ENCODE assay signal across 14 cellular contexts in the genomic region with DNA sequence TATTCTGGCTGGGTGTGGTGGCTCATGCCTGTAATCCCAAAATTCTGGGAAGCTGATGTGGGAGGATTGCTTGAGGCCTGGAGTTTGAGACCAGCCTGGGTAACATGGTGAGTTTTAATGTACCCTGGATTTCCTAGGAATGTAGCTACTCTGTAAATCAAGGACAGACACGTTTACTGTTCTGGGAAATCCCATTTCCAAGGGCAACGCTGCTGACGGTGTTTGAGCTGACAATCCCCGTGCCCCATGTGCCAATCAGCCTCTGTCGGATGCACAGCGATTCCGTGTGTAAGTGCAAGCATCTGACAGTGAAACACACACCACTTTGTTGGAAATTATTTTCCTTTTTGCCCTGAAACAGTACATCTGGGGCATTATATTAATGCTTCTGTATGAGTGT. TPM values are rescaled to one million over a fixed set of nuclear protein-coding genes. Genes with fewer than 3 reads are reported as not detected.
DNase-seq lines count a peak whose midpoint lies in the region; ATAC-seq and TF ChIP-seq lines count a peak whose summit lies in the region.
"Had no signal": no experiment of that assay in that cellular context is flagged by ENCODE, and none has a peak within 500 bp of the region (broad histone marks: within the 10 kb centered on the region; RNA-seq: fewer than 3 reads in every experiment).

No MANE protein-coding gene starts in this region.

- H3K27ac Mint-ChIP-seq in osteocyte (ENCODE audit: unreplicated experiment) = no peak overlapping the region
- H3K27ac Mint-ChIP-seq: activated naive CD8-positive, alpha-beta T cell; stimulated activated naive CD8-positive, alpha-beta T cell treated with anti-CD3 and anti-CD28 coated beads, Interleukin-15, amount 100 ng/mL, for 72 hours; T-helper 17 cell had no signal

- H3K4me2 ChIP-seq in BLaER1 treated with 17β-estradiol and CSF1 and Interleukin-3, amounts not matched to agents 10 nM and 100 nM = peak overlapping the region in 9 of 11 experiments; percentile 47 to 74 (median 66); a peak in 18 of 22 replicates
- no peak overlapping the region for H3K4me2 ChIP-seq in OCI-LY7 (ENCODE audit: low read length)

- BruUV-seq in OCI-LY7 (replicated peaks; lab: Mats Ljungman, UMichigan) = TSS peak; percentile 45

- peaks cover 24 to 77% (median 53%) of the 10 kb centered on the region in 11 experiments for H3K36me3 ChIP-seq in BLaER1 treated with 17β-estradiol and CSF1 and Interleukin-3, amounts not matched to agents 10 nM and 100 nM
- peaks cover 71% of the 10 kb centered on the region for H3K36me3 ChIP-seq in OCI-LY7 (ENCODE audit: insufficient read depth, low read length)

- H3K4me1 Mint-ChIP-seq in osteocyte (ENCODE audit: unreplicated experiment) = peaks cover 14% of the 10 kb centered on the region
- H3K4me1 Mint-ChIP-seq: central memory CD8-positive, alpha-beta T cell; T-helper 17 cell had no signal

- intact Hi-C loops in OCI-LY7 (cut with micrococcal nuclease; ENCODE audit: unreplicated experiment) = no loop called here

- peaks cover 0 to 3% (median 0%) of the 10 kb centered on the region in 11 experiments; a peak in 1 of 22 replicates for H3K9me3 ChIP-seq in BLaER1 treated with 17β-estradiol and CSF1 and Interleukin-3, amounts not matched to agents 10 nM and 100 nM (replicated peaks in 1 of 11)
- no peaks in the 10 kb centered on the region for H3K9me3 ChIP-seq in OCI-LY7 (ENCODE audit: low read length)
- H3K9me3 ChIP-seq: pancreas had no signal

- ATAC-seq in HG02981 (IDR thresholded peaks at IDR 0.05; ENCODE audit: unreplicated experiment) = no peak
- ATAC-seq: pancreas; stimulated activated naive CD8-positive, alpha-beta T cell treated with anti-CD3 and anti-CD28 coated beads, Interleukin-15, amount 100 ng/mL, for 72 hours; T-helper 17 cell had no signal

- peak overlapping the region in 7 of 11 experiments; percentile 6 to 62 (median 29); a peak in 6 of 22 replicates for H3K9ac ChIP-seq in BLaER1 treated with 17β-estradiol and CSF1 and Interleukin-3, amounts not matched to agents 10 nM and 100 nM

- no peaks in the 10 kb centered on the region for H3K9me2 ChIP-seq in OCI-LY7 (ENCODE audit: insufficient read depth, low read length)

- H3K27ac ChIP-seq in BLaER1 treated with 17β-estradiol and CSF1 and Interleukin-3, amounts not matched to agents 10 nM and 100 nM = peak overlapping the region in 8 of 11 experiments; percentile 11 to 73 (median 52); a peak in 15 of 22 replicates
- H3K27ac ChIP-seq in OCI-LY7 (ENCODE audit: low read depth, low read length, poor library complexity, severe bottlenecking) = no peak overlapping the region
- H3K27ac ChIP-seq: pancreas had no signal

- H3K27me3 ChIP-seq in BLaER1 treated with 17β-estradiol and CSF1 and Interleukin-3, amounts not matched to agents 10 nM and 100 nM = no peaks in the 10 kb centered on the region
- H3K27me3 ChIP-seq: pancreas had no signal

- peaks cover 8 to 32% (median 28%) of the 10 kb centered on the region in 10 experiments; a peak in 18 of 20 replicates for H3K4me1 ChIP-seq in BLaER1 treated with 17β-estradiol and CSF1 and Interleukin-3, amounts not matched to agents 10 nM and 100 nM
- H3K4me1 ChIP-seq in OCI-LY7 (ENCODE audit: insufficient read depth, low read length, poor library complexity, severe bottlenecking) = peaks cover 10% of the 10 kb centered on the region
- H3K4me1 ChIP-seq: pancreas had no signal

- H3K27me3 Mint-ChIP-seq in osteocyte (ENCODE audit: unreplicated experiment) = no peaks in the 10 kb centered on the region
- H3K27me3 Mint-ChIP-seq: activated naive CD8-positive, alpha-beta T cell; central memory CD8-positive, alpha-beta T cell; stimulated activated naive CD8-positive, alpha-beta T cell treated with anti-CD3 and anti-CD28 coated beads, Interleukin-15, amount 100 ng/mL, for 72 hours; T-helper 17 cell had no signal

- CTCF ChIA-PET in OCI-LY7 (lab: Charles Lee; ENCODE audit: unreplicated experiment) = no interaction called here

- POLR2A ChIA-PET in OCI-LY7 (lab: Charles Lee) = no interaction called here

- no peak overlapping the region for H3K4me3 ChIP-seq in BLaER1 treated with 17β-estradiol and CSF1 and Interleukin-3, amounts not matched to agents 10 nM and 100 nM
- H3K4me3 ChIP-seq in OCI-LY7 (ENCODE audit: low read depth, low read length, poor library complexity, severe bottlenecking) = no peak overlapping the region
- H3K4me3 ChIP-seq: pancreas had no signal

- no peak overlapping the region for H2AFZ ChIP-seq in OCI-LY7 (ENCODE audit: low read length)

- H3K36me3 Mint-ChIP-seq in osteocyte (ENCODE audit: unreplicated experiment) = peaks cover 9% of the 10 kb centered on the region

- DNase-seq in OCI-LY7 (ENCODE audit: low spot score) = no peak
- DNase-seq in left kidney (ENCODE audit: low read depth, low spot score) = peak; percentile 41
- DNase-seq in effector CD4-positive, alpha-beta T cell = no peak
- no peak for DNase-seq in osteocyte (ENCODE audit: extremely low spot score, unreplicated experiment)
- DNase-seq: GOT3; NCI-H2081 treated with DMSO at 0.1 percent for 48 hours; pancreas; RPMI8226; stimulated activated naive CD8-positive, alpha-beta T cell treated with anti-CD3 and anti-CD28 coated beads, Interleukin-15, amount 100 ng/mL, for 72 hours; T-helper 17 cell had no signal

- H4K20me1 ChIP-seq in BLaER1 treated with 17β-estradiol and CSF1 and Interleukin-3, amounts not matched to agents 10 nM and 100 nM = peaks cover 0 to 2% (median 0%) of the 10 kb centered on the region in 11 experiments; a peak in 1 of 22 replicates
- H4K20me1 ChIP-seq in OCI-LY7 (ENCODE audit: insufficient read depth, low read length) = no peaks in the 10 kb centered on the region

- H3K79me2 ChIP-seq in OCI-LY7 (ENCODE audit: insufficient read depth, low read depth, low read length) = no peaks in the 10 kb centered on the region

- H3K4me3 Mint-ChIP-seq in osteocyte (ENCODE audit: unreplicated experiment) = no peak overlapping the region
- H3K4me3 Mint-ChIP-seq: activated naive CD8-positive, alpha-beta T cell; central memory CD8-positive, alpha-beta T cell; stimulated activated naive CD8-positive, alpha-beta T cell treated with anti-CD3 and anti-CD28 coated beads, Interleukin-15, amount 100 ng/mL, for 72 hours; T-helper 17 cell had no signal

- TF ChIP-seq CTCF in OCI-LY7 (conservative IDR thresholded peaks at IDR 0.05; ENCODE audit: low read length) = no peak
- TF ChIP-seq CTCF in osteocyte (IDR thresholded peaks at IDR 0.05) = no peak

- H3K9me3 Mint-ChIP-seq in osteocyte (ENCODE audit: unreplicated experiment) = no peaks in the 10 kb centered on the region
- H3K9me3 Mint-ChIP-seq: central memory CD8-positive, alpha-beta T cell; stimulated activated naive CD8-positive, alpha-beta T cell treated with anti-CD3 and anti-CD28 coated beads, Interleukin-15, amount 100 ng/mL, for 72 hours had no signal

RNA-seq across cellular contexts. Expression of gene CORT, which starts 8.1 kb away (rescaled TPM):
- total RNA-seq in OCI-LY7 (2014; rRNA removed; shearing (Covaris generic)) = 0.66 TPM in 1 of 2 replicates, not detected in the other
- total RNA-seq in OCI-LY7 (2022) = 1.3 TPM in 1 of 2 replicates, not detected in the other
- 0.40 and 0.68 TPM in 2 replicates for total RNA-seq in osteocyte

RNA-seq across cellular contexts. Expression of gene DFFA, which starts 14.4 kb away (rescaled TPM):
- total RNA-seq in OCI-LY7 (2014; rRNA removed; shearing (Covaris generic)) = 58.4 and 64.6 TPM in 2 replicates
- total RNA-seq in OCI-LY7 (2022) (70.9 and 79.0 TPM in 2 replicates), osteocyte (39.6 and 39.8 TPM in 2 replicates)

RNA-seq across cellular contexts. Expression of gene PEX14, which starts 16.8 kb away (rescaled TPM):
- 11.9 and 14.6 TPM in 2 replicates for total RNA-seq in OCI-LY7 (2014; rRNA removed; shearing (Covaris generic))
- total RNA-seq in OCI-LY7 (2022) (23.8 and 24.3 TPM in 2 replicates), osteocyte (22.2 and 23.8 TPM in 2 replicates)

RNA-seq across cellular contexts. Expression of gene CENPS, which starts 27.7 kb away (rescaled TPM):
- 13.6 and 18.8 TPM in 2 replicates for total RNA-seq in OCI-LY7 (2014; rRNA removed; shearing (Covaris generic))
- 18.4 and 18.8 TPM in 2 replicates for total RNA-seq in OCI-LY7 (2022)
- total RNA-seq in osteocyte = 12.0 and 14.1 TPM in 2 replicates

RNA-seq across cellular contexts. Expression of gene PGD, which starts 59.0 kb away (rescaled TPM):
- total RNA-seq in OCI-LY7 (2014; rRNA removed; shearing (Covaris generic)) = 50.3 and 69.3 TPM in 2 replicates
- total RNA-seq in OCI-LY7 (2022) (146 and 157 TPM in 2 replicates), osteocyte (197 and 199 TPM in 2 replicates)
